ENCODE assay signal across 17 cellular contexts in the genomic region with DNA sequence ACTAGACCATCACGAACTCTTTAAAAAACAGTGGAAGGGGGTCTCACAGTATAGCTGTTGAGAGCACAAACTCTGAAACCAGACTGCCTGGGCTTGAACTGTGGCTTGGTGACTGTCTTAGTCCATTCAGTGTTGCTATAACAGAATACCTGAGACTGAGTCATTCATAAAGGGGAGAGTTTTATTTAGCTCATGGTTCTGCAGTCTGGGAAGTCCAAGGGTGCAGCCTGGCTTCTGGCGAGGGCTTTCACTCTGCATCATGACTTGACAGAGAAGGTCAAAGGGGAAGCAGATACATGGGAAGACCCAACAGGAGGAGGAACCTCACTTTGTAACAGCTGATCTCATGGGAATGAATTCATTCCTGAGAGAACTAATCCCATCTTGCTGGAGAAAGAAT.
DNase-seq lines count a peak whose midpoint lies in the region; ATAC-seq and TF ChIP-seq lines count a peak whose summit lies in the region.
"Had no signal": no experiment of that assay in that cellular context is flagged by ENCODE, and none has a peak within 500 bp of the region (broad histone marks: within the 10 kb centered on the region; RNA-seq: fewer than 3 reads in every experiment).

No MANE protein-coding gene starts in this region.

- no peak for DNase-seq in stimulated activated naive CD8-positive, alpha-beta T cell treated with anti-CD3 and anti-CD28 coated beads, Interleukin-15, Interleukin-2, amounts not matched to agents 100 U/mL and 50 U/mL, for 24 hours
- DNase-seq in stimulated activated naive CD8-positive, alpha-beta T cell treated with anti-CD3 and anti-CD28 coated beads, Interleukin-15, amount 100 ng/mL, for 72 hours, result no peak
- DNase-seq in ureter (ENCODE audit: low spot score) (no peak), GM10266 (ENCODE audit: extremely low spot score) (no peak)
- no peak for DNase-seq in activated T-cell treated with anti-CD3 and anti-CD28 coated beads, Interleukin-2, amount 50 U/mL, for 1 hour
- DNase-seq: ACHN; CD8-positive, alpha-beta T cell; COR-L47; DMS153; DMS79 treated with DMSO at 0.1 percent for 48 hours; EL; GM23248 had no signal

- H3K9me3 Mint-ChIP-seq in stimulated activated naive CD8-positive, alpha-beta T cell treated with anti-CD3 and anti-CD28 coated beads, Interleukin-15, amount 100 ng/mL, for 72 hours, result peaks cover 4 to 15% of the 10 kb centered on the region in 2 donors

- no peak for TF ChIP-seq CTCF in GM10266 (IDR thresholded peaks at IDR 0.05; ENCODE audit: control insufficient read depth, insufficient read depth, low read depth, missing control alignments)

- H3K27ac Mint-ChIP-seq in stimulated activated naive CD8-positive, alpha-beta T cell treated with anti-CD3 and anti-CD28 coated beads, Interleukin-15, amount 100 ng/mL, for 72 hours, result no peak overlapping the region
- H3K27ac Mint-ChIP-seq: B cell; CD8-positive, alpha-beta T cell had no signal

- H3K4me1 Mint-ChIP-seq in stimulated activated naive CD8-positive, alpha-beta T cell treated with anti-CD3 and anti-CD28 coated beads, Interleukin-15, amount 100 ng/mL, for 72 hours, result no peaks in the 10 kb centered on the region
- H3K4me1 Mint-ChIP-seq: B cell had no signal

- no peak overlapping the region for H3K4me3 Mint-ChIP-seq in stimulated activated naive CD8-positive, alpha-beta T cell treated with anti-CD3 and anti-CD28 coated beads, Interleukin-15, amount 100 ng/mL, for 72 hours
- H3K4me3 Mint-ChIP-seq: B cell; CD8-positive, alpha-beta T cell had no signal

- peak; percentile 28 for ATAC-seq in stimulated activated naive CD8-positive, alpha-beta T cell treated with anti-CD3 and anti-CD28 coated beads, Interleukin-15, Interleukin-2, amounts not matched to agents 100 U/mL and 50 U/mL, for 24 hours
- no peak for ATAC-seq in stimulated activated naive CD8-positive, alpha-beta T cell treated with anti-CD3 and anti-CD28 coated beads, Interleukin-15, amount 100 ng/mL, for 72 hours
- ATAC-seq in HG02885 (IDR thresholded peaks at IDR 0.05; ENCODE audit: poor library complexity, unreplicated experiment), result peak; percentile 42
- peak; percentile 50 for ATAC-seq in esophagus mucosa
- ATAC-seq in HG02840 (IDR thresholded peaks at IDR 0.05; ENCODE audit: low FRiP score, unreplicated experiment), result no peak
- ATAC-seq: CD8-positive, alpha-beta T cell; HCT116 had no signal

- peaks cover 54% of the 10 kb centered on the region for H3K27me3 Mint-ChIP-seq in stimulated activated naive CD8-positive, alpha-beta T cell treated with anti-CD3 and anti-CD28 coated beads, Interleukin-15, amount 100 ng/mL, for 72 hours

Comparison
In these comparisons a context has a peak if more than half of its experiments do, and no peak if none do; other contexts are left out.
1. ATAC-seq: peak in stimulated activated naive CD8-positive, alpha-beta T cell treated with anti-CD3 and anti-CD28 coated beads, Interleukin-15, Interleukin-2, amounts not matched to agents 100 U/mL and 50 U/mL, for 24 hours (single experiment), HG02885 (single experiment) and esophagus mucosa (single experiment); none in stimulated activated naive CD8-positive, alpha-beta T cell treated with anti-CD3 and anti-CD28 coated beads, Interleukin-15, amount 100 ng/mL, for 72 hours (single experiment) and HG02840 (single experiment).